1 cellular context compared by ENCODE assay signal in the genomic region with DNA sequence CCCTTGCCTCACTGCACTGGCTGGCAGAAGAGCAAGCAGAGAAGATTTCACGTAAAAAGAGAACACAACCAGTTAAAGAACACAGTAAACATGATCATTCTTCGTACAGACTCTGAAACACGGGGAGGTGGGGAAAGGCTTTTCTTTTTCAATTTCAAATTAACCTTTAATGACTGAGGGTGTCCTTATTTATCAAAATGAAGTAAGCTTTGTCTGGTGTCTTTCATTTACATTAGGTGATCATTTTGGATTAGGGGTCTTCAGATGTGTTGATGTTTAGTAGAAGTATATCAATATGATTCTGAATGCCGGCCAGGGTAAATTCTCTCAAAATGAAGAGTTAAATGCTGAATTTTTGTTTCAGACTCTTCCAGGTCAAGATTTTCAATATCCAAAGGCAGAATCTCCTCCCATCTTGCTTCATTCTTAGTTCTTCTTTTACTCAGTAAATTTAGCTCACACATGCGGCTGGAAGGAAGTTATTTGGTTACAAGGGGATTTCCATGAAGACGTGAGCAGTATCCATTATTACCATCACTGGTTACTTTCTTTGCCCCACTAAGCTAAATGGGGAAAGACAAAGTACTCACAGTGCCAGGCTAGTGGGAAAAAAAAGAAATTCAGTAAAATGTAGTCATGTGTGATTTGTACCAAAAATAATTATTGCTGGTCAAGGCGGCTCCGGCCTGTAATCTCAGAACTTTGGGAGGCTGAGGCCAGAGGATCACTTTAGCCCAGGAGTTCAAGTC.
TF ChIP-seq lines count a peak whose summit lies in the region.

No MANE protein-coding gene starts in this region.

TF ChIP-seq in GM23338, 12 proteins besides CTCF, POLR2A, EP300 and RAD21 (continued from another document):
- TF ChIP-seq, protein P1, sequence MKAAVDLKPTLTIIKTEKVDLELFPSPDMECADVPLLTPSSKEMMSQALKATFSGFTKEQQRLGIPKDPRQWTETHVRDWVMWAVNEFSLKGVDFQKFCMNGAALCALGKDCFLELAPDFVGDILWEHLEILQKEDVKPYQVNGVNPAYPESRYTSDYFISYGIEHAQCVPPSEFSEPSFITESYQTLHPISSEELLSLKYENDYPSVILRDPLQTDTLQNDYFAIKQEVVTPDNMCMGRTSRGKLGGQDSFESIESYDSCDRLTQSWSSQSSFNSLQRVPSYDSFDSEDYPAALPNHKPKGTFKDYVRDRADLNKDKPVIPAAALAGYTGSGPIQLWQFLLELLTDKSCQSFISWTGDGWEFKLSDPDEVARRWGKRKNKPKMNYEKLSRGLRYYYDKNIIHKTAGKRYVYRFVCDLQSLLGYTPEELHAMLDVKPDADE (IDR thresholded peaks at IDR 0.05): no peak
- TF ChIP-seq EZH2 (IDR thresholded peaks at IDR 0.05; ENCODE audit: low read depth, unreplicated experiment) (no peak), ZNF114 (CRISPR knock-in tag; IDR thresholded peaks at IDR 0.05) (no peak)
- TF ChIP-seq, protein P2, sequence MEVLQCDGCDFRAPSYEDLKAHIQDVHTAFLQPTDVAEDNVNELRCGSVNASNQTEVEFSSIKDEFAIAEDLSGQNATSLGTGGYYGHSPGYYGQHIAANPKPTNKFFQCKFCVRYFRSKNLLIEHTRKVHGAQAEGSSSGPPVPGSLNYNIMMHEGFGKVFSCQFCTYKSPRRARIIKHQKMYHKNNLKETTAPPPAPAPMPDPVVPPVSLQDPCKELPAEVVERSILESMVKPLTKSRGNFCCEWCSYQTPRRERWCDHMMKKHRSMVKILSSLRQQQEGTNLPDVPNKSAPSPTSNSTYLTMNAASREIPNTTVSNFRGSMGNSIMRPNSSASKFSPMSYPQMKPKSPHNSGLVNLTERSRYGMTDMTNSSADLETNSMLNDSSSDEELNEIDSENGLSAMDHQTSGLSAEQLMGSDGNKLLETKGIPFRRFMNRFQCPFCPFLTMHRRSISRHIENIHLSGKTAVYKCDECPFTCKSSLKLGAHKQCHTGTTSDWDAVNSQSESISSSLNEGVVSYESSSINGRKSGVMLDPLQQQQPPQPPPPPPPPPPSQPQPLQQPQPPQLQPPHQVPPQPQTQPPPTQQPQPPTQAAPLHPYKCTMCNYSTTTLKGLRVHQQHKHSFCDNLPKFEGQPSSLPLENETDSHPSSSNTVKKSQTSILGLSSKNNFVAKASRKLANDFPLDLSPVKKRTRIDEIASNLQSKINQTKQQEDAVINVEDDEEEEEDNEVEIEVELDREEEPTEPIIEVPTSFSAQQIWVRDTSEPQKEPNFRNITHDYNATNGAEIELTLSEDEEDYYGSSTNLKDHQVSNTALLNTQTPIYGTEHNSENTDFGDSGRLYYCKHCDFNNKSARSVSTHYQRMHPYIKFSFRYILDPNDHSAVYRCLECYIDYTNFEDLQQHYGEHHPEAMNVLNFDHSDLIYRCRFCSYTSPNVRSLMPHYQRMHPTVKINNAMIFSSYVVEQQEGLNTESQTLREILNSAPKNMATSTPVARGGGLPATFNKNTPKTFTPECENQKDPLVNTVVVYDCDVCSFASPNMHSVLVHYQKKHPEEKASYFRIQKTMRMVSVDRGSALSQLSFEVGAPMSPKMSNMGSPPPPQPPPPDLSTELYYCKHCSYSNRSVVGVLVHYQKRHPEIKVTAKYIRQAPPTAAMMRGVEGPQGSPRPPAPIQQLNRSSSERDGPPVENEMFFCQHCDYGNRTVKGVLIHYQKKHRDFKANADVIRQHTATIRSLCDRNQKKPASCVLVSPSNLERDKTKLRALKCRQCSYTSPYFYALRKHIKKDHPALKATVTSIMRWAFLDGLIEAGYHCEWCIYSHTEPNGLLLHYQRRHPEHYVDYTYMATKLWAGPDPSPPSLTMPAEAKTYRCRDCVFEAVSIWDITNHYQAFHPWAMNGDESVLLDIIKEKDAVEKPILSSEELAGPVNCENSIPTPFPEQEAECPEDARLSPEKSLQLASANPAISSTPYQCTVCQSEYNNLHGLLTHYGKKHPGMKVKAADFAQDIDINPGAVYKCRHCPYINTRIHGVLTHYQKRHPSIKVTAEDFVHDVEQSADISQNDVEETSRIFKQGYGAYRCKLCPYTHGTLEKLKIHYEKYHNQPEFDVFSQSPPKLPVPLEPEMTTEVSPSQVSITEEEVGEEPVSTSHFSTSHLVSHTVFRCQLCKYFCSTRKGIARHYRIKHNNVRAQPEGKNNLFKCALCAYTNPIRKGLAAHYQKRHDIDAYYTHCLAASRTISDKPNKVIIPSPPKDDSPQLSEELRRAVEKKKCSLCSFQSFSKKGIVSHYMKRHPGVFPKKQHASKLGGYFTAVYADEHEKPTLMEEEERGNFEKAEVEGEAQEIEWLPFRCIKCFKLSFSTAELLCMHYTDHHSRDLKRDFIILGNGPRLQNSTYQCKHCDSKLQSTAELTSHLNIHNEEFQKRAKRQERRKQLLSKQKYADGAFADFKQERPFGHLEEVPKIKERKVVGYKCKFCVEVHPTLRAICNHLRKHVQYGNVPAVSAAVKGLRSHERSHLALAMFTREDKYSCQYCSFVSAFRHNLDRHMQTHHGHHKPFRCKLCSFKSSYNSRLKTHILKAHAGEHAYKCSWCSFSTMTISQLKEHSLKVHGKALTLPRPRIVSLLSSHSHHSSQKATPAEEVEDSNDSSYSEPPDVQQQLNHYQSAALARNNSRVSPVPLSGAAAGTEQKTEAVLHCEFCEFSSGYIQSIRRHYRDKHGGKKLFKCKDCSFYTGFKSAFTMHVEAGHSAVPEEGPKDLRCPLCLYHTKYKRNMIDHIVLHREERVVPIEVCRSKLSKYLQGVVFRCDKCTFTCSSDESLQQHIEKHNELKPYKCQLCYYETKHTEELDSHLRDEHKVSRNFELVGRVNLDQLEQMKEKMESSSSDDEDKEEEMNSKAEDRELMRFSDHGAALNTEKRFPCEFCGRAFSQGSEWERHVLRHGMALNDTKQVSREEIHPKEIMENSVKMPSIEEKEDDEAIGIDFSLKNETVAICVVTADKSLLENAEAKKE (CRISPR knock-in tag; IDR thresholded peaks at IDR 0.05): no peak
